ENCODE assay signal across 8 cellular contexts in the genomic region with DNA sequence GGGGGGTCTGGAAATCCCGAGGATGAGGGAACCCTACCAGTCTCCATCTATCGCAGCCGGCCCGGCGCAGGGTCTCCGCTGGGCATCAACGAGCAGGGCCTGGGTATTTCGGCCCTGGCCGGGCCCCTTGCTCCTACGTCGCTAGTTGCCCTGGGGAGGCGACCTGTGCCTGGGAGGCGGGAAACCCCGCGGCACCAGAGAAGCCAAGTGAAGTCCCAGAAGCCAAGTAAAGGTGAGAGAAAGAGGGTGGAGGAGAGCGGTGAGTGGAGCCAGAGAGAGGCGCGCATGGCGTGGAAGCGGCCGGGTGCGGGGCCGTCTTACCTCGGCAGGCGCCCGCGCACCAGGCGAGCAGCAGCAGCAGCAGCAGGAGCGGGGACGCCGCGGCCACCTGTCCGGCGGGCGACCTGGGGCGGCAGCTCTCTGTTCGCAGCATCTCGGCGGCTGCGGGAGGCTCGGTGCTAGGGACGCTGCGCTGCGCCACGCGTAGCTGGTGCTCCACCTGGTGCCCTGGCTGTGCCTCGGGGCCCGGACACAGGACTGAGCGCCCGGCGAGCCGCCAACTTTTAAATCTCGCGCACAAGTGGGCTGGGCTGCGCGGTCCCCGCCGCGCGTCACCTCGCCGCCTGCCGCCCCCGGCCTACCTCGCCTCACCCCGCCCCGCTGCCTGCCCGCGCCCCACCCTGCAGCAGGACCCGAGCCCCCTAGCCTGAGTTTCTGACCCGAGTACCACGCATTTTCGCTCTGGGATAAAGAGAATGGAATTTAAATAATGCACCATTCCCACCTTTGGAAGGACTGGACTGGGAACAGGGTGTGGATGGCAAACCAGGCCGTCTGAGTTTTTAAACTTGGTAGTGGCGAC. TPM values are rescaled to one million over a fixed set of nuclear protein-coding genes. Genes with fewer than 3 reads are reported as not detected.
DNase-seq lines count a peak whose midpoint lies in the region; ATAC-seq and TF ChIP-seq lines count a peak whose summit lies in the region.

A gene with protein sequence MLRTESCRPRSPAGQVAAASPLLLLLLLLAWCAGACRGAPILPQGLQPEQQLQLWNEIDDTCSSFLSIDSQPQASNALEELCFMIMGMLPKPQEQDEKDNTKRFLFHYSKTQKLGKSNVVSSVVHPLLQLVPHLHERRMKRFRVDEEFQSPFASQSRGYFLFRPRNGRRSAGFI (minus strand): TSS at position 539 of the 862 bp plus-strand sequence. CDS start 106 bp downstream, at position 433.

- no peaks in the 10 kb centered on the region for H3K36me3 ChIP-seq in heart right ventricle

- no peak within 1 kb of the TSS for H3K27ac ChIP-seq in heart right ventricle

- peaks cover 9 to 85% (median 78%) of the 10 kb centered on the region in 7 donors for H3K27me3 ChIP-seq in heart right ventricle

- peak in 2 of 9 donors; percentile 22 to 28 for TF ChIP-seq CTCF in heart right ventricle (IDR thresholded peaks at IDR 0.05)

- intact Hi-C loops in heart right ventricle (cut with DNase I), result no loop called here

- ATAC-seq in HG02840 (IDR thresholded peaks at IDR 0.05; ENCODE audit: low FRiP score, unreplicated experiment) (peak; percentile 65), heart right ventricle (peak in 6 of 8 donors; percentile 42 to 81 (median 66))

- H3K4me3 ChIP-seq in heart right ventricle, result peak within 1 kb of the TSS; percentile 15 to 48 (median 40)

- DNase-seq in NCI-H2107 (lab: John Stamatoyannopoulos, UW) (peak; percentile 35), NCI-H2107 treated with DMSO at 0.1 percent for 48 hours (lab: John Stamatoyannopoulos, UW; ENCODE audit: unreplicated experiment) (no peak), NCI-H748 (lab: John Stamatoyannopoulos, UW; ENCODE audit: unreplicated experiment) (peak; percentile 78), heart right ventricle (peak; percentile 18 to 34), retina (peak; percentile 80), AG08395 (ENCODE audit: low spot score) (no peak)
- peak; percentile 1 for DNase-seq in activated T-helper 9 cell treated with anti-CD3 and anti-CD28 coated beads, Interleukin-2, amount 50 U/mL, for 16 hours (ENCODE audit: low read depth)

- 1% methylated on average over 66 to 75 of the region's 75 CpGs for WGBS in heart right ventricle, 2 donors

- no peaks in the 10 kb centered on the region for H3K9me3 ChIP-seq in heart right ventricle

- H3K4me1 ChIP-seq in heart right ventricle, result peaks cover 0 to 21% (median 11%) of the 10 kb centered on the region in 9 donors

RNA-seq across cellular contexts. Expression of the gene that starts here (rescaled TPM):
- total RNA-seq in heart right ventricle, result not detected
- polyA plus RNA-seq in heart right ventricle, result not detected

Comparison
In these comparisons a context has a peak if more than half of its experiments do, and no peak if none do; other contexts are left out.
1. DNase-seq: peak in NCI-H2107 (single experiment), NCI-H748 (single experiment), activated T-helper 9 cell treated with anti-CD3 and anti-CD28 coated beads, Interleukin-2, amount 50 U/mL, for 16 hours (single experiment) and retina (single experiment); none in NCI-H2107 treated with DMSO at 0.1 percent for 48 hours (single experiment) and AG08395 (single experiment).
2. Peak in DNase-seq, ATAC-seq and H3K4me3 ChIP-seq in heart right ventricle; RNA of the gene not detected or under 1 TPM.